ENCODE assay signal across 28 cellular contexts in genomic region chr7:54465095-54465494, GRCh38.
"Had no signal": no experiment of that assay in that cellular context is flagged by ENCODE, and none has a peak within 500 bp of the region (broad histone marks: within the 10 kb centered on the region; RNA-seq: fewer than 3 reads in every experiment).

No MANE protein-coding gene starts in this region.

- H3K36me3 ChIP-seq: neural progenitor cell, ovary, prostate gland, right lobe of liver, sigmoid colon, stomach, thoracic aorta, thyroid gland, tibial nerve, upper lobe of right lung, uterus had no signal

- H3K27me3 Mint-ChIP-seq: naive thymus-derived CD4-positive, alpha-beta T cell; stimulated activated naive B cell treated with anti-CD40 and anti-IgM and Interleukin-4, amounts not matched to agents 10 μg/mL and 1 μg/mL and 100 μg/mL, for 72 hours; stimulated activated naive CD8-positive, alpha-beta T cell treated with anti-CD3 and anti-CD28 coated beads, Interleukin-15, Interleukin-2, amounts not matched to agents 100 ng/mL and 50 ng/mL, for 24 hours had no signal

- H3K4me1 ChIP-seq: neural progenitor cell, parathyroid adenoma, prostate gland, right lobe of liver, sigmoid colon, stomach, thyroid gland, tibial nerve, upper lobe of right lung, uterus had no signal

- H3K27ac ChIP-seq: neural progenitor cell, ovary, parathyroid adenoma, prostate gland, right lobe of liver, sigmoid colon, stomach, thoracic aorta, thyroid gland, tibial nerve, upper lobe of right lung, uterus had no signal

- H3K4me3 ChIP-seq: neural progenitor cell, ovary, prostate gland, right lobe of liver, sigmoid colon, stomach, thoracic aorta, thyroid gland, tibial nerve, upper lobe of right lung, uterus had no signal

- H3K36me3 Mint-ChIP-seq: naive thymus-derived CD4-positive, alpha-beta T cell; natural killer cell; neural progenitor cell; stimulated activated effector memory CD8-positive, alpha-beta T cell treated with anti-CD3 and anti-CD28 coated beads, Interleukin-12 subunit alpha, Interleukin-12 subunit beta, amount 100 ng/mL, for 72 hours; stimulated activated naive B cell treated with anti-CD40 and anti-IgM and Interleukin-4, amounts not matched to agents 10 μg/mL and 1 μg/mL and 100 μg/mL, for 72 hours had no signal

- H3K9me3 ChIP-seq: ovary, prostate gland, right lobe of liver, thoracic aorta, thyroid gland, upper lobe of right lung, uterus had no signal

- DNase-seq: naive thymus-derived CD4-positive, alpha-beta T cell; natural killer cell; occipital lobe; ovary; posterior cingulate gyrus; right cardiac atrium; right lobe of liver; sigmoid colon; small intestine; stimulated activated CD4-positive, alpha-beta T cell treated with anti-CD3 and anti-CD28 coated beads, Interleukin-15, amount 100 ng/mL, for 24 hours; stimulated activated CD4-positive, alpha-beta T cell treated with anti-CD3 and anti-CD28 coated beads, Interleukin-2, amount 100 ng/mL, for 24 hours; stimulated activated CD4-positive, alpha-beta T cell treated with anti-CD3 and anti-CD28 coated beads, Interleukin-2, amount 100 ng/mL, for 48 hours; stimulated activated CD4-positive, alpha-beta T cell treated with anti-CD3 and anti-CD28 coated beads, Interleukin-4, amount 100 ng/mL, for 24 hours; stimulated activated naive B cell treated with anti-CD40 and anti-IgM and Interleukin-4, amounts not matched to agents 10 μg/mL and 1 μg/mL and 100 μg/mL, for 72 hours; stimulated activated naive CD4-positive, alpha-beta T cell treated with Interleukin-2 at 50 U/mL for 16 hours; stomach; thyroid gland; trophoblast cell; upper lobe of right lung; uterus had no signal

- H3K27me3 ChIP-seq: neural progenitor cell, ovary, right lobe of liver, sigmoid colon, stomach, thyroid gland, tibial nerve, upper lobe of right lung, uterus had no signal

- ATAC-seq: naive thymus-derived CD4-positive, alpha-beta T cell; natural killer cell; right cardiac atrium; right lobe of liver; stimulated activated effector memory CD8-positive, alpha-beta T cell treated with anti-CD3 and anti-CD28 coated beads, Interleukin-12 subunit alpha, Interleukin-12 subunit beta, amount 100 ng/mL, for 72 hours; stimulated activated naive B cell treated with anti-CD40 and anti-IgM and Interleukin-4, amounts not matched to agents 10 μg/mL and 1 μg/mL and 100 μg/mL, for 72 hours; upper lobe of right lung had no signal

- H3K4me1 Mint-ChIP-seq: naive thymus-derived CD4-positive, alpha-beta T cell; natural killer cell; nephron; neural progenitor cell; stimulated activated effector memory CD8-positive, alpha-beta T cell treated with anti-CD3 and anti-CD28 coated beads, Interleukin-12 subunit alpha, Interleukin-12 subunit beta, amount 100 ng/mL, for 72 hours; stimulated activated naive B cell treated with anti-CD40 and anti-IgM and Interleukin-4, amounts not matched to agents 10 μg/mL and 1 μg/mL and 100 μg/mL, for 72 hours had no signal

- H3K27ac Mint-ChIP-seq: naive thymus-derived CD4-positive, alpha-beta T cell; natural killer cell; nephron; neural progenitor cell; stimulated activated effector memory CD8-positive, alpha-beta T cell treated with anti-CD3 and anti-CD28 coated beads, Interleukin-12 subunit alpha, Interleukin-12 subunit beta, amount 100 ng/mL, for 72 hours; stimulated activated naive B cell treated with anti-CD40 and anti-IgM and Interleukin-4, amounts not matched to agents 10 μg/mL and 1 μg/mL and 100 μg/mL, for 72 hours; stimulated activated naive CD8-positive, alpha-beta T cell treated with anti-CD3 and anti-CD28 coated beads, Interleukin-15, Interleukin-2, amounts not matched to agents 100 ng/mL and 50 ng/mL, for 24 hours had no signal

- H3K4me3 Mint-ChIP-seq: naive thymus-derived CD4-positive, alpha-beta T cell; natural killer cell; nephron; neural progenitor cell; stimulated activated effector memory CD8-positive, alpha-beta T cell treated with anti-CD3 and anti-CD28 coated beads, Interleukin-12 subunit alpha, Interleukin-12 subunit beta, amount 100 ng/mL, for 72 hours; stimulated activated naive B cell treated with anti-CD40 and anti-IgM and Interleukin-4, amounts not matched to agents 10 μg/mL and 1 μg/mL and 100 μg/mL, for 72 hours; stimulated activated naive CD8-positive, alpha-beta T cell treated with anti-CD3 and anti-CD28 coated beads, Interleukin-15, Interleukin-2, amounts not matched to agents 100 ng/mL and 50 ng/mL, for 24 hours had no signal

- FAIRE-seq: small intestine had no signal

- H3K9me3 Mint-ChIP-seq: nephron, neural progenitor cell had no signal
